35 cellular contexts compared by ENCODE assay signal in the genomic region with DNA sequence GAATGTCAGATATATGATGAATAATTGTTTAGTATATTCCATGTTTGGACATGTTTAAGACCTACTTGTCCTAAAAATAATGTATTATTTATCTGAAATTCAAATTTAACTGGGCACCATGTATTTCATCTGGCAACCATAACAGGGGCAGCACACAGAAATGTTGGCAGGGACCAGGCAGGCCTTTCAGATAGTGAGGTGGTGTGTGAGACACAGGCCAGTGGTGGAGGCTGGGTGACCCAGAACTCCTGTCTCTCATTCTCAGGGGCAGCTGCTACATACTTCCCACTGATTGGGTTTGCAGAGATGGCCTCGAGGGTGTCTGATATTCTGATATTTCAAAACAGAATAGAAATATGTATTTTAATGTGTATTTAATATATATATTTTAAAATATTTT. TPM values are rescaled to one million over a fixed set of nuclear protein-coding genes. Genes with fewer than 3 reads are reported as not detected.
"Had no signal": no experiment of that assay in that cellular context is flagged by ENCODE, and none has a peak within 500 bp of the region (broad histone marks: within the 10 kb centered on the region; RNA-seq: fewer than 3 reads in every experiment).

No MANE protein-coding gene starts in this region.

- H3K4me1 ChIP-seq: gastrocnemius medialis, pancreas, suprapubic skin, transverse colon, vagina had no signal

- H3K36me3 Mint-ChIP-seq: mesothelial cell of epicardium, naive B cell had no signal

- H3K27me3 Mint-ChIP-seq: naive B cell; natural killer cell treated with Interleukin-12 subunit alpha and Interleukin-12 subunit beta and Interleukin-15 and Interleukin-18, amount 100 ng/mL, for 72 hours had no signal

- H3K4me3 ChIP-seq: dorsolateral prefrontal cortex, gastrocnemius medialis, mucosa of descending colon, pancreas, smooth muscle cell, suprapubic skin, transverse colon, vagina had no signal

- H3K27me3 ChIP-seq: dorsolateral prefrontal cortex, gastrocnemius medialis, neutrophil, pancreas, suprapubic skin, transverse colon, vagina had no signal

- H3K4me3 Mint-ChIP-seq: endodermal cell; mesothelial cell of epicardium; naive B cell; neural crest cell; stimulated activated naive CD8-positive, alpha-beta T cell treated with anti-CD3 and anti-CD28 coated beads, Interleukin-15, amount 100 ng/mL, for 72 hours had no signal

- H3K27ac ChIP-seq: dorsolateral prefrontal cortex, epithelial cell of prostate, gastrocnemius medialis, neutrophil, pancreas, suprapubic skin, transverse colon, vagina had no signal

- H3K9me3 Mint-ChIP-seq: endodermal cell; immature natural killer cell; mesothelial cell of epicardium; naive B cell; natural killer cell treated with Interleukin-12 subunit alpha and Interleukin-12 subunit beta and Interleukin-15 and Interleukin-18, amount 100 ng/mL, for 72 hours; neural crest cell; stimulated activated naive CD8-positive, alpha-beta T cell treated with anti-CD3 and anti-CD28 coated beads, Interleukin-15, amount 100 ng/mL, for 72 hours had no signal

- DNase-seq: dorsolateral prefrontal cortex; effector CD4-positive, alpha-beta T cell; endodermal cell; foreskin fibroblast; gastrocnemius medialis; hippocampal formation; immature natural killer cell; islet precursor cell; kidney glomerular epithelial cell; mesenchymal stem cell; mucosa of descending colon; naive B cell; pancreas; retina; stimulated activated CD4-positive, alpha-beta T cell treated with anti-CD3 and anti-CD28 coated beads, Interleukin-12 subunit alpha, Interleukin-12 subunit beta, amount 100 ng/mL, for 4 hours; stimulated activated CD4-positive, alpha-beta T cell treated with anti-CD3 and anti-CD28 coated beads, Interleukin-1b, Interleukin-23, amount 100 ng/mL, for 48 hours; stimulated activated CD4-positive, alpha-beta T cell treated with anti-CD3 and anti-CD28 coated beads, Interleukin-4, amount 100 ng/mL, for 1 hour; stimulated activated CD8-positive, alpha-beta memory T cell treated with anti-CD3 and anti-CD28 coated beads, Interleukin-4, amount 100 ng/mL, for 48 hours; stimulated activated naive CD4-positive, alpha-beta T cell; stimulated activated naive CD8-positive, alpha-beta T cell treated with anti-CD3 and anti-CD28 coated beads, Interleukin-15, amount 100 ng/mL, for 72 hours; transverse colon had no signal

- H3K4me1 Mint-ChIP-seq: neural crest cell had no signal

- ATAC-seq: esophagus mucosa; gastrocnemius medialis; mucosa of descending colon; natural killer cell treated with Interleukin-12 subunit alpha and Interleukin-12 subunit beta and Interleukin-15 and Interleukin-18, amount 100 ng/mL, for 72 hours; pancreas; sciatic nerve; stimulated activated naive CD8-positive, alpha-beta T cell treated with anti-CD3 and anti-CD28 coated beads, Interleukin-15, amount 100 ng/mL, for 72 hours had no signal

- H3K9me3 ChIP-seq: gastrocnemius medialis, mucosa of descending colon, neutrophil, pancreas, suprapubic skin, transverse colon, vagina had no signal

- H3K4me2 ChIP-seq: smooth muscle cell had no signal

- H3K27ac Mint-ChIP-seq: endodermal cell; mesothelial cell of epicardium; naive B cell; stimulated activated naive CD8-positive, alpha-beta T cell treated with anti-CD3 and anti-CD28 coated beads, Interleukin-15, amount 100 ng/mL, for 72 hours had no signal

- H3K36me3 ChIP-seq: gastrocnemius medialis, neutrophil, pancreas, suprapubic skin, transverse colon, vagina had no signal

RNA-seq across cellular contexts. Expression of a gene that starts 1.3 kb away (rescaled TPM):
- total RNA-seq: endodermal cell, esophagus mucosa, gastrocnemius medialis, glomerular endothelial cell, lower leg skin, lung microvascular endothelial cell, mesothelial cell of epicardium, neural crest cell, pulmonary artery endothelial cell, smooth muscle cell, suprapubic skin, vagina had no signal
- polyA plus RNA-seq: smooth muscle cell had no signal
